Comparison of ENCODE assay signal across 28 cellular contexts in genomic region chr5:176873541-176874172, GRCh38. TPM values are rescaled to one million over a fixed set of nuclear protein-coding genes. Genes with fewer than 3 reads are reported as not detected.
DNase-seq lines count a peak whose midpoint lies in the region; ATAC-seq and TF ChIP-seq lines count a peak whose summit lies in the region.
"Had no signal": no experiment of that assay in that cellular context is flagged by ENCODE, and none has a peak within 500 bp of the region (broad histone marks: within the 10 kb centered on the region; RNA-seq: fewer than 3 reads in every experiment).

No MANE protein-coding gene starts in this region.

- H3K56ac ChIP-seq in mesendoderm (ENCODE audit: low read length), result no peak overlapping the region

- H3K4ac ChIP-seq in mesendoderm (ENCODE audit: low read depth, low read length), result no peak overlapping the region

- no peak for TF ChIP-seq CTCF in omental fat pad (IDR thresholded peaks at IDR 0.05)

- H3K4me1 Mint-ChIP-seq in activated T-helper 1 cell treated with anti-CD3 and anti-CD28 coated beads, Interleukin-12 subunit alpha, Interleukin-12 subunit beta, Interleukin-2, Interleukin-4 antibody, amounts not matched to agents 30 ng/mL and 10 ng/mL and 1 ng/mL, durations not matched to agents 14 hours and 24 hours and 36 hours (ENCODE audit: low read depth), result peaks cover 12% of the 10 kb centered on the region
- peaks cover 0 to 15% of the 10 kb centered on the region in 2 donors for H3K4me1 Mint-ChIP-seq in stimulated activated naive B cell treated with anti-CD40 and anti-IgM and Interleukin-4, amounts not matched to agents 10 μg/mL and 1 μg/mL and 100 μg/mL, for 72 hours
- H3K4me1 Mint-ChIP-seq: IgD-negative memory B cell had no signal

- ATAC-seq in right cardiac atrium (no peak), omental fat pad (ENCODE audit: low FRiP score) (no peak)
- no peak for ATAC-seq in stimulated activated naive B cell treated with anti-CD40 and anti-IgM and Interleukin-4, amounts not matched to agents 10 μg/mL and 1 μg/mL and 100 μg/mL, for 72 hours (replicated peaks)
- ATAC-seq: GM23338, left lung had no signal

- no peak overlapping the region for H3K9ac ChIP-seq in mesendoderm (ENCODE audit: low read length)

- H3K27me3 ChIP-seq in right cardiac atrium (ENCODE audit: control insufficient read depth, insufficient read depth) (no peaks in the 10 kb centered on the region), mesendoderm (ENCODE audit: insufficient read depth, low read length, poor library complexity) (no peaks in the 10 kb centered on the region)
- H3K27me3 ChIP-seq: testis had no signal

- peaks cover 12% of the 10 kb centered on the region for H3K27me3 Mint-ChIP-seq in activated T-helper 1 cell treated with anti-CD3 and anti-CD28 coated beads, Interleukin-12 subunit alpha, Interleukin-12 subunit beta, Interleukin-2, Interleukin-4 antibody, amounts not matched to agents 30 ng/mL and 10 ng/mL and 1 ng/mL, durations not matched to agents 14 hours and 24 hours and 36 hours (ENCODE audit: insufficient read depth)
- H3K27me3 Mint-ChIP-seq in stimulated activated naive B cell treated with anti-CD40 and anti-IgM and Interleukin-4, amounts not matched to agents 10 μg/mL and 1 μg/mL and 100 μg/mL, for 72 hours, result peaks cover 32 to 45% of the 10 kb centered on the region in 2 donors

- H3K9me3 ChIP-seq in right cardiac atrium (ENCODE audit: control insufficient read depth, low read length), result no peaks in the 10 kb centered on the region
- H3K9me3 ChIP-seq: Caco-2, left lung, prostate gland, testis had no signal

- peaks cover 10% of the 10 kb centered on the region for H3K9me3 Mint-ChIP-seq in activated T-helper 1 cell treated with anti-CD3 and anti-CD28 coated beads, Interleukin-12 subunit alpha, Interleukin-12 subunit beta, Interleukin-2, Interleukin-4 antibody, amounts not matched to agents 30 ng/mL and 10 ng/mL and 1 ng/mL, durations not matched to agents 14 hours and 24 hours and 36 hours
- peaks cover 6 to 8% of the 10 kb centered on the region in 2 donors for H3K9me3 Mint-ChIP-seq in stimulated activated naive B cell treated with anti-CD40 and anti-IgM and Interleukin-4, amounts not matched to agents 10 μg/mL and 1 μg/mL and 100 μg/mL, for 72 hours
- H3K9me3 Mint-ChIP-seq: GM23338, HFFc6 had no signal

- H4K8ac ChIP-seq in mesendoderm (ENCODE audit: low read depth, low read length), result no peak overlapping the region

- H3K18ac ChIP-seq in mesendoderm (ENCODE audit: low read length), result no peak overlapping the region

- H3K4me1 ChIP-seq in right cardiac atrium (ENCODE audit: control insufficient read depth, insufficient read depth, low read length), result no peaks in the 10 kb centered on the region
- H3K4me1 ChIP-seq in mesendoderm (ENCODE audit: control insufficient read depth, low read depth, low read length), result no peaks in the 10 kb centered on the region
- H3K4me1 ChIP-seq: Caco-2, left lung, prostate gland, testis had no signal

- no peak overlapping the region for H3K23ac ChIP-seq in mesendoderm (ENCODE audit: low read length)

- peak overlapping the region; percentile 63 for H3K27ac Mint-ChIP-seq in activated T-helper 1 cell treated with anti-CD3 and anti-CD28 coated beads, Interleukin-12 subunit alpha, Interleukin-12 subunit beta, Interleukin-2, Interleukin-4 antibody, amounts not matched to agents 30 ng/mL and 10 ng/mL and 1 ng/mL, durations not matched to agents 14 hours and 24 hours and 36 hours
- H3K27ac Mint-ChIP-seq in stimulated activated naive B cell treated with anti-CD40 and anti-IgM and Interleukin-4, amounts not matched to agents 10 μg/mL and 1 μg/mL and 100 μg/mL, for 72 hours, result peak overlapping the region; percentile 78
- H3K27ac Mint-ChIP-seq: activated naive CD4-positive, alpha-beta T cell treated with anti-CD3 and anti-CD28 coated beads, Interleukin-2, amount 10 ng/mL, durations not matched to agents 7 days and 5 days; GM23338; HFFc6 had no signal

- H2BK15ac ChIP-seq in mesendoderm (replicated peaks; ENCODE audit: low read depth), result no peak overlapping the region

- no peak overlapping the region for H2AK5ac ChIP-seq in mesendoderm (ENCODE audit: low read length)

- no peaks in the 10 kb centered on the region for H3K79me2 ChIP-seq in mesendoderm (ENCODE audit: control insufficient read depth, insufficient read depth, low read length)

- H3K4me3 Mint-ChIP-seq in activated T-helper 1 cell treated with anti-CD3 and anti-CD28 coated beads, Interleukin-12 subunit alpha, Interleukin-12 subunit beta, Interleukin-2, Interleukin-4 antibody, amounts not matched to agents 30 ng/mL and 10 ng/mL and 1 ng/mL, durations not matched to agents 14 hours and 24 hours and 36 hours, result no peak overlapping the region
- peak overlapping the region in 1 of 2 donors; percentile 7 for H3K4me3 Mint-ChIP-seq in stimulated activated naive B cell treated with anti-CD40 and anti-IgM and Interleukin-4, amounts not matched to agents 10 μg/mL and 1 μg/mL and 100 μg/mL, for 72 hours
- H3K4me3 Mint-ChIP-seq: activated naive CD4-positive, alpha-beta T cell treated with anti-CD3 and anti-CD28 coated beads, Interleukin-2, amount 10 ng/mL, durations not matched to agents 7 days and 5 days; CD14-positive monocyte; GM23338; HFFc6; IgD-negative memory B cell had no signal

- WGBS in right cardiac atrium, result 58% methylated on average over 16 of the region's 16 CpGs
- WGBS in mesendoderm (ENCODE audit: extremely low coverage, insufficient coverage, low lambda C conversion rate), result no CpG with 5 or more reads among the region's 16 CpGs

- H3K27ac ChIP-seq in right cardiac atrium (ENCODE audit: low read length), result no peak overlapping the region
- H3K27ac ChIP-seq in mesendoderm (ENCODE audit: low read depth, low read length), result no peak overlapping the region
- H3K27ac ChIP-seq: epithelial cell of prostate, left lung, prostate gland, testis had no signal

- no peak overlapping the region for H3K4me2 ChIP-seq in mesendoderm (ENCODE audit: low read length)
- H3K4me2 ChIP-seq: GM23338 had no signal

- DNase-seq in right cardiac atrium, result peak in 2 of 3 donors; percentile 21 to 40
- no peak for DNase-seq in cardiac septum (ENCODE audit: low spot score)
- no peak for DNase-seq in activated T-helper 1 cell treated with anti-CD3 and anti-CD28 coated beads, Interleukin-12 subunit alpha, Interleukin-12 subunit beta, Interleukin-2, Interleukin-4 antibody, amounts not matched to agents 30 ng/mL and 10 ng/mL and 1 ng/mL, durations not matched to agents 14 hours and 24 hours and 36 hours (ENCODE audit: low spot score)
- DNase-seq in head of caudate nucleus, result peak in 27 of 42 donors; percentile 28 to 82 (median 48)
- no peak for DNase-seq in stimulated activated naive B cell treated with anti-CD40 and anti-IgM and Interleukin-4, amounts not matched to agents 10 μg/mL and 1 μg/mL and 100 μg/mL, for 72 hours
- no peak for DNase-seq in DMS53 treated with DMSO at 0.1 percent for 48 hours (lab: John Stamatoyannopoulos, UW; ENCODE audit: unreplicated experiment)
- DNase-seq in omental fat pad (ENCODE audit: low spot score), result no peak
- no peak for DNase-seq in mesendoderm
- DNase-seq: activated naive CD4-positive, alpha-beta T cell treated with anti-CD3 and anti-CD28 coated beads, Interleukin-2, amount 10 ng/mL, durations not matched to agents 7 days and 5 days; Caco-2; DMS79 treated with DMSO at 0.1 percent for 48 hours; effector CD4-positive, alpha-beta T cell; HFFc6; NCI-H774; stimulated activated CD4-positive, alpha-beta T cell treated with anti-CD3 and anti-CD28 coated beads, Interleukin-15, amount 100 ng/mL, for 24 hours; stimulated activated CD4-positive, alpha-beta T cell treated with anti-CD3 and anti-CD28 coated beads, Interleukin-4, amount 100 ng/mL, for 4 hours; SW 1271; T-helper 9 cell; testis had no signal

- H4K5ac ChIP-seq in mesendoderm (ENCODE audit: low read length), result no peak overlapping the region

- no peak overlapping the region for H2BK120ac ChIP-seq in mesendoderm (ENCODE audit: low read depth, low read length)

- peaks cover 3% of the 10 kb centered on the region for H3K36me3 Mint-ChIP-seq in activated T-helper 1 cell treated with anti-CD3 and anti-CD28 coated beads, Interleukin-12 subunit alpha, Interleukin-12 subunit beta, Interleukin-2, Interleukin-4 antibody, amounts not matched to agents 30 ng/mL and 10 ng/mL and 1 ng/mL, durations not matched to agents 14 hours and 24 hours and 36 hours (ENCODE audit: low read depth)
- peaks cover 3 to 6% of the 10 kb centered on the region in 2 donors for H3K36me3 Mint-ChIP-seq in stimulated activated naive B cell treated with anti-CD40 and anti-IgM and Interleukin-4, amounts not matched to agents 10 μg/mL and 1 μg/mL and 100 μg/mL, for 72 hours
- H3K36me3 Mint-ChIP-seq: activated naive CD4-positive, alpha-beta T cell treated with anti-CD3 and anti-CD28 coated beads, Interleukin-2, amount 10 ng/mL, durations not matched to agents 7 days and 5 days had no signal

- no peaks in the 10 kb centered on the region for H3K36me3 ChIP-seq in mesendoderm (ENCODE audit: control insufficient read depth, insufficient read depth, low read length)
- H3K36me3 ChIP-seq: left lung, prostate gland had no signal

- no peaks in the 10 kb centered on the region for H3K79me1 ChIP-seq in mesendoderm (ENCODE audit: low read length)

- no peak overlapping the region for H2BK5ac ChIP-seq in mesendoderm (ENCODE audit: low read length)

- intact Hi-C loops in right cardiac atrium (cut with DNase I), result no loop called here
- intact Hi-C loops in cardiac septum (cut with DNase I), result no loop called here
- intact Hi-C loops in activated T-helper 1 cell treated with anti-CD3 and anti-CD28 coated beads, Interleukin-12 subunit alpha, Interleukin-12 subunit beta, Interleukin-2, Interleukin-4 antibody, amounts not matched to agents 30 ng/mL and 10 ng/mL and 1 ng/mL, durations not matched to agents 14 hours and 24 hours and 36 hours (cut with micrococcal nuclease), result no loop called here
- intact Hi-C loops in head of caudate nucleus (cut with DNase I), result no loop called here

- H3K4me3 ChIP-seq in right cardiac atrium (ENCODE audit: low read length) (no peak overlapping the region), mesendoderm (ENCODE audit: low read length) (no peak overlapping the region)
- H3K4me3 ChIP-seq: GM23338, left lung, prostate gland, testis had no signal

RNA-seq across cellular contexts. Expression of gene HK3, which starts 25.5 kb away (rescaled TPM):
- total RNA-seq in right cardiac atrium, result 10 to 100 TPM; 10.9 to 15.4 (median 11.7) TPM
- 8.3 TPM for polyA plus RNA-seq in right cardiac atrium
- 4.3 TPM for total RNA-seq in cardiac septum
- total RNA-seq in activated T-helper 1 cell treated with anti-CD3 and anti-CD28 coated beads, Interleukin-12 subunit alpha, Interleukin-12 subunit beta, Interleukin-2, Interleukin-4 antibody, amounts not matched to agents 30 ng/mL and 10 ng/mL and 1 ng/mL, durations not matched to agents 14 hours and 24 hours and 36 hours, result 0.44 and 0.51 TPM in 2 replicates
- total RNA-seq in omental fat pad, result 10 to 100 TPM; 12.2 to 61.6 (median 26.7) TPM
- polyA plus RNA-seq in mesendoderm (2013, experiment 1 of 2), result not detected
- not detected for polyA plus RNA-seq in mesendoderm (2013, experiment 2 of 2)
- total RNA-seq: glomerular endothelial cell, GM23338, HFFc6, HT-29, myocyte had no signal
- polyA plus RNA-seq: GM23338, IgD-negative memory B cell had no signal

Comparison
In these comparisons a context has a peak if more than half of its experiments do, and no peak if none do; other contexts are left out.
1. DNase-seq: peak in right cardiac atrium (2 of 3) and head of caudate nucleus (27 of 42); none in cardiac septum (single experiment), activated T-helper 1 cell treated with anti-CD3 and anti-CD28 coated beads, Interleukin-12 subunit alpha, Interleukin-12 subunit beta, Interleukin-2, Interleukin-4 antibody, amounts not matched to agents 30 ng/mL and 10 ng/mL and 1 ng/mL, durations not matched to agents 14 hours and 24 hours and 36 hours (single experiment), stimulated activated naive B cell treated with anti-CD40 and anti-IgM and Interleukin-4, amounts not matched to agents 10 μg/mL and 1 μg/mL and 100 μg/mL, for 72 hours (single experiment), DMS53 treated with DMSO at 0.1 percent for 48 hours (single experiment), omental fat pad (single experiment) and mesendoderm (single experiment).